Comparison of ENCODE assay signal across 1 cellular context in genomic region chr12:121466800-121467637, GRCh38.
A peak's percentile ranks its signal among the peaks of the same experiment; 100 is the strongest.
TF ChIP-seq lines count a peak whose summit lies in the region.

No MANE protein-coding gene starts in this region.

TF ChIP-seq in HEK293, 187 proteins besides CTCF, POLR2A, EP300 and RAD21 (continued from another document):
- TF ChIP-seq HIC1 (tag by site-specific recombination; IDR thresholded peaks at IDR 0.05) (no peak), ZSCAN30 (tag by site-specific recombination; IDR thresholded peaks at IDR 0.05) (0 out of 2 replicates have a peak, but pooled peaks have one; percentile 26), ZNF561 (tag by site-specific recombination; IDR thresholded peaks at IDR 0.05; ENCODE audit: borderline replicate concordance) (peak; percentile 12; the same call in 1 of the 2 replicates), YY1 (tag by site-specific recombination; IDR thresholded peaks at IDR 0.05) (peak; percentile 43; the same call in 1 of the 2 replicates), REPIN1 (tag by site-specific recombination; IDR thresholded peaks at IDR 0.05; ENCODE audit: low read depth) (no peak)
